1 cellular context compared by ENCODE assay signal in the genomic region with DNA sequence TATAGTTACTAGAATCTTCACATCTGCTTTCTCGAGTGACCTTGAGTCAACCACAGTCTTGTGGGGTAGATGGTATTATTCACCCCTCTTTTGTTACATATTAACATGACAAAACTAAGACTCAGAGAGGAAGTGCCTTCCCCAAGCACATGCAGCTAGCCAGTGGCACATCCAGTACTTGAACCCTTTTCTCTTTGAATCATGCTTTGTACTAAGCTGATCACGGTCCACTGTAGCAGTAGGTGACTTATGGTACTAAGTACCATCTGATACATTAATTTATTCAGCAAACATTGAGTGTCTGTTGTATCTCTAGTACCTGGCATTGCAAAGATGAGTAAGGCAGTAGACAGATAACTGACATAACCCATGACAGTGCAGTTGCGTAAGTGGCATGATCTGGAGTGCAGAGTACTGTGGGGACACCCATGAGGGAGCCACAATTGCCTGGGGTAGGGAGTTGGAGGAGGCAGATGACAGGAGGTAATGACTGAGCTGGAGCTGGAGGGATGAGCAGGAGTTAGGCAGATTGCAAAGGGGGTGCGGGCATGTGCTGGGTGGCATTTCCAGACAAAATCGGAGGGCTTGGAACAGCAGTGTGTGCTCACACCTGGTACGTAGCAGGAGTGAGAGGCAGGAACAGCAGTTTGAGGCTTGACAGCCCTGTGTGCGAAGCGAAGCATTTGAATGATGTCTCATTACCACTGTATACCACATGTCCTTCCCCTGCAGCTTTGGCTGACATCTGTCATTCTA.
A peak's percentile ranks its signal among the peaks of the same experiment; 100 is the strongest.
TF ChIP-seq lines count a peak whose summit lies in the region.

No MANE protein-coding gene starts in this region.

TF ChIP-seq in K562, 482 proteins besides CTCF, POLR2A, EP300 and RAD21 (continued from another document):
- TF ChIP-seq CBX8 (IDR thresholded peaks at IDR 0.05; ENCODE audit: borderline replicate concordance, extremely low read depth, low read depth, low read length, poor library complexity, severe bottlenecking) (no peak), TCFL5 (CRISPR knock-in tag; conservative IDR thresholded peaks at IDR 0.05) (no peak), ZNF263 (CRISPR knock-in tag; IDR thresholded peaks at IDR 0.05; ENCODE audit: borderline replicate concordance) (no peak), AFF1 (IDR thresholded peaks at IDR 0.05; ENCODE audit: low read depth in 1 of 2, partially characterized antibody in 2 of 2) (no peak), STAG1 (CRISPR knock-in tag; IDR thresholded peaks at IDR 0.05; ENCODE audit: borderline replicate concordance) (no peak), MTA3 (IDR thresholded peaks at IDR 0.05; ENCODE audit: borderline replicate concordance) (0 out of 2 replicates have a peak, but pooled peaks have one; percentile 48), MLX (CRISPR knock-in tag; conservative IDR thresholded peaks at IDR 0.05) (no peak), POLR2B (IDR thresholded peaks at IDR 0.05; ENCODE audit: low read depth, partially characterized antibody) (no peak), MAFK (IDR thresholded peaks at IDR 0.05; ENCODE audit: low read length) (no peak; the same call in 1 of the 2 replicates), FUS (optimal IDR thresholded peaks at IDR 0.05; ENCODE audit: low read depth, low read length) (no peak), MXD1 (CRISPR knock-in tag; IDR thresholded peaks at IDR 0.05; ENCODE audit: borderline replicate concordance, poor library complexity, severe bottlenecking) (no peak), IFI16 (CRISPR knock-in tag; IDR thresholded peaks at IDR 0.05) (no peak), NELFE (IDR thresholded peaks at IDR 0.05; ENCODE audit: insufficient read depth, insufficient read length) (no peak), ARID1B (IDR thresholded peaks at IDR 0.05) (peak; percentile 66), MAFF (IDR thresholded peaks at IDR 0.05; ENCODE audit: low read length) (no peak), TCF15 (CRISPR knock-in tag; IDR thresholded peaks at IDR 0.05) (no peak)
- TF ChIP-seq, protein P1, sequence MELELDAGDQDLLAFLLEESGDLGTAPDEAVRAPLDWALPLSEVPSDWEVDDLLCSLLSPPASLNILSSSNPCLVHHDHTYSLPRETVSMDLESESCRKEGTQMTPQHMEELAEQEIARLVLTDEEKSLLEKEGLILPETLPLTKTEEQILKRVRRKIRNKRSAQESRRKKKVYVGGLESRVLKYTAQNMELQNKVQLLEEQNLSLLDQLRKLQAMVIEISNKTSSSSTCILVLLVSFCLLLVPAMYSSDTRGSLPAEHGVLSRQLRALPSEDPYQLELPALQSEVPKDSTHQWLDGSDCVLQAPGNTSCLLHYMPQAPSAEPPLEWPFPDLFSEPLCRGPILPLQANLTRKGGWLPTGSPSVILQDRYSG (tag; conservative IDR thresholded peaks at IDR 0.05; ENCODE audit: low read depth), result peak; percentile 64; the same call in 1 of the 2 replicates
- TF ChIP-seq, protein P2, sequence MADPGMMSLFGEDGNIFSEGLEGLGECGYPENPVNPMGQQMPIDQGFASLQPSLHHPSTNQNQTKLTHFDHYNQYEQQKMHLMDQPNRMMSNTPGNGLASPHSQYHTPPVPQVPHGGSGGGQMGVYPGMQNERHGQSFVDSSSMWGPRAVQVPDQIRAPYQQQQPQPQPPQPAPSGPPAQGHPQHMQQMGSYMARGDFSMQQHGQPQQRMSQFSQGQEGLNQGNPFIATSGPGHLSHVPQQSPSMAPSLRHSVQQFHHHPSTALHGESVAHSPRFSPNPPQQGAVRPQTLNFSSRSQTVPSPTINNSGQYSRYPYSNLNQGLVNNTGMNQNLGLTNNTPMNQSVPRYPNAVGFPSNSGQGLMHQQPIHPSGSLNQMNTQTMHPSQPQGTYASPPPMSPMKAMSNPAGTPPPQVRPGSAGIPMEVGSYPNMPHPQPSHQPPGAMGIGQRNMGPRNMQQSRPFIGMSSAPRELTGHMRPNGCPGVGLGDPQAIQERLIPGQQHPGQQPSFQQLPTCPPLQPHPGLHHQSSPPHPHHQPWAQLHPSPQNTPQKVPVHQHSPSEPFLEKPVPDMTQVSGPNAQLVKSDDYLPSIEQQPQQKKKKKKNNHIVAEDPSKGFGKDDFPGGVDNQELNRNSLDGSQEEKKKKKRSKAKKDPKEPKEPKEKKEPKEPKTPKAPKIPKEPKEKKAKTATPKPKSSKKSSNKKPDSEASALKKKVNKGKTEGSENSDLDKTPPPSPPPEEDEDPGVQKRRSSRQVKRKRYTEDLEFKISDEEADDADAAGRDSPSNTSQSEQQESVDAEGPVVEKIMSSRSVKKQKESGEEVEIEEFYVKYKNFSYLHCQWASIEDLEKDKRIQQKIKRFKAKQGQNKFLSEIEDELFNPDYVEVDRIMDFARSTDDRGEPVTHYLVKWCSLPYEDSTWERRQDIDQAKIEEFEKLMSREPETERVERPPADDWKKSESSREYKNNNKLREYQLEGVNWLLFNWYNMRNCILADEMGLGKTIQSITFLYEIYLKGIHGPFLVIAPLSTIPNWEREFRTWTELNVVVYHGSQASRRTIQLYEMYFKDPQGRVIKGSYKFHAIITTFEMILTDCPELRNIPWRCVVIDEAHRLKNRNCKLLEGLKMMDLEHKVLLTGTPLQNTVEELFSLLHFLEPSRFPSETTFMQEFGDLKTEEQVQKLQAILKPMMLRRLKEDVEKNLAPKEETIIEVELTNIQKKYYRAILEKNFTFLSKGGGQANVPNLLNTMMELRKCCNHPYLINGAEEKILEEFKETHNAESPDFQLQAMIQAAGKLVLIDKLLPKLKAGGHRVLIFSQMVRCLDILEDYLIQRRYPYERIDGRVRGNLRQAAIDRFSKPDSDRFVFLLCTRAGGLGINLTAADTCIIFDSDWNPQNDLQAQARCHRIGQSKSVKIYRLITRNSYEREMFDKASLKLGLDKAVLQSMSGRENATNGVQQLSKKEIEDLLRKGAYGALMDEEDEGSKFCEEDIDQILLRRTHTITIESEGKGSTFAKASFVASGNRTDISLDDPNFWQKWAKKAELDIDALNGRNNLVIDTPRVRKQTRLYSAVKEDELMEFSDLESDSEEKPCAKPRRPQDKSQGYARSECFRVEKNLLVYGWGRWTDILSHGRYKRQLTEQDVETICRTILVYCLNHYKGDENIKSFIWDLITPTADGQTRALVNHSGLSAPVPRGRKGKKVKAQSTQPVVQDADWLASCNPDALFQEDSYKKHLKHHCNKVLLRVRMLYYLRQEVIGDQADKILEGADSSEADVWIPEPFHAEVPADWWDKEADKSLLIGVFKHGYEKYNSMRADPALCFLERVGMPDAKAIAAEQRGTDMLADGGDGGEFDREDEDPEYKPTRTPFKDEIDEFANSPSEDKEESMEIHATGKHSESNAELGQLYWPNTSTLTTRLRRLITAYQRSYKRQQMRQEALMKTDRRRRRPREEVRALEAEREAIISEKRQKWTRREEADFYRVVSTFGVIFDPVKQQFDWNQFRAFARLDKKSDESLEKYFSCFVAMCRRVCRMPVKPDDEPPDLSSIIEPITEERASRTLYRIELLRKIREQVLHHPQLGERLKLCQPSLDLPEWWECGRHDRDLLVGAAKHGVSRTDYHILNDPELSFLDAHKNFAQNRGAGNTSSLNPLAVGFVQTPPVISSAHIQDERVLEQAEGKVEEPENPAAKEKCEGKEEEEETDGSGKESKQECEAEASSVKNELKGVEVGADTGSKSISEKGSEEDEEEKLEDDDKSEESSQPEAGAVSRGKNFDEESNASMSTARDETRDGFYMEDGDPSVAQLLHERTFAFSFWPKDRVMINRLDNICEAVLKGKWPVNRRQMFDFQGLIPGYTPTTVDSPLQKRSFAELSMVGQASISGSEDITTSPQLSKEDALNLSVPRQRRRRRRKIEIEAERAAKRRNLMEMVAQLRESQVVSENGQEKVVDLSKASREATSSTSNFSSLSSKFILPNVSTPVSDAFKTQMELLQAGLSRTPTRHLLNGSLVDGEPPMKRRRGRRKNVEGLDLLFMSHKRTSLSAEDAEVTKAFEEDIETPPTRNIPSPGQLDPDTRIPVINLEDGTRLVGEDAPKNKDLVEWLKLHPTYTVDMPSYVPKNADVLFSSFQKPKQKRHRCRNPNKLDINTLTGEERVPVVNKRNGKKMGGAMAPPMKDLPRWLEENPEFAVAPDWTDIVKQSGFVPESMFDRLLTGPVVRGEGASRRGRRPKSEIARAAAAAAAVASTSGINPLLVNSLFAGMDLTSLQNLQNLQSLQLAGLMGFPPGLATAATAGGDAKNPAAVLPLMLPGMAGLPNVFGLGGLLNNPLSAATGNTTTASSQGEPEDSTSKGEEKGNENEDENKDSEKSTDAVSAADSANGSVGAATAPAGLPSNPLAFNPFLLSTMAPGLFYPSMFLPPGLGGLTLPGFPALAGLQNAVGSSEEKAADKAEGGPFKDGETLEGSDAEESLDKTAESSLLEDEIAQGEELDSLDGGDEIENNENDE (IDR thresholded peaks at IDR 0.05; ENCODE audit: low read depth, low read length), result no peak
